In the genomic region with DNA sequence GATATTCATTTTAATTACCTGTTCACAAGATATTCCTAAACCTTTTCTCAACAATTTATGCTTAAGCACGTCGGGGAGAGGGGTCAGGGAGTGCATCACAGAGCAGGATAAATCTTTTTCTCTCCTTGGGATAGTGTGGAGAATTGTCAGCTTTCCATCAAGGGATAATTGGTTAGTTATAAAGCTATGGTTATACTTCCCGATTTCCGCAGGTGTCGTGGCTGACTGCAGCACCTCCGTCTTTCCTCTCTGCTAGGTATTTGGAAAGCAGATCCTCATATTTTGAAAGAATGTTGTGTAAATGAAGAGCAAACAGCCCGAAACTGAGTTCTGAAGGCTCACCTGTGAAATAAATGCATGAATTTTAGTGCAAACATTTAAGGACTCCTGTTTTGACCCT, we compare ENCODE assay signal across 8 cellular contexts. TPM values are rescaled to one million over a fixed set of nuclear protein-coding genes. Genes with fewer than 3 reads are reported as not detected.
DNase-seq lines count a peak whose midpoint lies in the region; ATAC-seq, FAIRE-seq and TF ChIP-seq lines count a peak whose summit lies in the region.

No MANE protein-coding gene starts in this region.

- 1% methylated on average over 7 of the region's 7 CpGs for WGBS in HepG2 (ENCODE audit: low lambda C conversion rate)
- WGBS in tibial nerve, 2 donors, result 39 to 45% methylated on average over 7 of the region's 7 CpGs

- H3K9ac ChIP-seq in HepG2 (ENCODE audit: insufficient read depth, low read depth, low read length), result peak overlapping the region; percentile 65

- H3K27ac ChIP-seq in ascending aorta, result peak overlapping the region; percentile 82 to 87
- H3K27ac ChIP-seq in HepG2 (ENCODE audit: extremely low read length, insufficient read depth, low read length), result peak overlapping the region; percentile 16
- H3K27ac ChIP-seq in tibial nerve, result peak overlapping the region; percentile 69 to 93 (median 78)

- CTCF ChIA-PET in HepG2 (lab: Yijun Ruan, JAX; ENCODE audit: low intra/inter-chr PET ratio, low total read pairs), result no interaction called here

- POLR2A ChIA-PET in HepG2 (lab: Yijun Ruan, JAX), result interaction anchor here (0.9 to 1.8 kb wide), 8 partner anchors 9 to 179 kb away, joined by 3 to 13 read pairs (median 8); partner anchors contain the start of genes ABCG5, ABCG8 and THADA

- no peaks in the 10 kb centered on the region for H3K27me3 Mint-ChIP-seq in activated T-cell treated with anti-CD3 and anti-CD28 coated beads, Interleukin-2, amount 50 U/mL, for 24 hours

- peaks cover 18% of the 10 kb centered on the region for H3K36me3 Mint-ChIP-seq in activated T-cell treated with anti-CD3 and anti-CD28 coated beads, Interleukin-2, amount 50 U/mL, for 24 hours (ENCODE audit: low read depth)

- ATAC-seq in HepG2, result peak; percentile 53

- peak overlapping the region; percentile 89 for H3K4me2 ChIP-seq in HepG2 (ENCODE audit: low read depth, low read length)

- no peaks in the 10 kb centered on the region for H3K79me2 ChIP-seq in HepG2 (ENCODE audit: insufficient read depth, low read length)

- H2AFZ ChIP-seq in HepG2 (ENCODE audit: low read length), result peak overlapping the region; percentile 73

- no peaks in the 10 kb centered on the region for H3K9me3 Mint-ChIP-seq in activated T-cell treated with anti-CD3 and anti-CD28 coated beads, Interleukin-2, amount 50 U/mL, for 24 hours

- TF ChIP-seq RAD21 in HepG2 (CRISPR knock-in tag; IDR thresholded peaks at IDR 0.05), result no peak

- H4K20me1 ChIP-seq in HepG2 (ENCODE audit: insufficient read depth, low read length), result no peaks in the 10 kb centered on the region

- H3K4me1 Mint-ChIP-seq in activated T-cell treated with anti-CD3 and anti-CD28 coated beads, Interleukin-2, amount 50 U/mL, for 24 hours (ENCODE audit: low read depth), result peaks cover 31% of the 10 kb centered on the region

- in situ Hi-C loops in HepG2 (cut with HindIII; ENCODE audit: extremely low pct_ligation_motif_present, low pct_unique_long_range_greater_than_20kb), result no loop called here

- H3K4me3 ChIP-seq in ascending aorta (peak overlapping the region; percentile 60 to 85), HepG2 (replicated peaks in 1 of 3; ENCODE audit: insufficient read depth in 1 of 3, low read depth in 2 of 3, low read length in 3 of 3) (peak overlapping the region; percentile 86 to 94 (median 89)), tibial nerve (peak overlapping the region; percentile 53 to 82 (median 72))

- TF ChIP-seq EP300 in HepG2 (IDR thresholded peaks at IDR 0.05; ENCODE audit: low read depth in 2 of 2, low read length in 2 of 2), result no peak
- TF ChIP-seq EP300 in HepG2 (CRISPR knock-in tag; IDR thresholded peaks at IDR 0.05; ENCODE audit: borderline replicate concordance), result no peak
- no peak for TF ChIP-seq EP300 in tibial nerve (IDR thresholded peaks at IDR 0.05)

- H3K4me3 Mint-ChIP-seq in activated T-cell treated with anti-CD3 and anti-CD28 coated beads, Interleukin-2, amount 50 U/mL, for 24 hours, result peak overlapping the region; percentile 91

- H3K27me3 ChIP-seq in ascending aorta, result no peaks in the 10 kb centered on the region
- no peaks in the 10 kb centered on the region; a peak in 1 of 5 replicates for H3K27me3 ChIP-seq in HepG2 (ENCODE audit: control insufficient read depth in 1 of 2, insufficient read depth in 2 of 2, low read length in 2 of 2)
- H3K27me3 ChIP-seq in tibial nerve, result no peaks in the 10 kb centered on the region

- TF ChIP-seq POLR2A in HepG2 (IDR thresholded peaks at IDR 0.05; ENCODE audit: insufficient read depth in 1 of 2, low read depth in 2 of 2, low read length in 2 of 2) (no peak), tibial nerve (IDR thresholded peaks at IDR 0.05) (no peak)

- TSS peak; percentile 77 for BruUV-seq in HepG2 (replicated peaks; lab: Mats Ljungman, UMichigan)

- H3K4me1 ChIP-seq in ascending aorta, result no peaks in the 10 kb centered on the region
- peaks cover 11% of the 10 kb centered on the region for H3K4me1 ChIP-seq in HepG2 (ENCODE audit: insufficient read depth, low read length)
- H3K4me1 ChIP-seq in tibial nerve, result peaks cover 0 to 16% (median 3%) of the 10 kb centered on the region in 4 donors

- peak overlapping the region; percentile 95 for H3K27ac Mint-ChIP-seq in activated T-cell treated with anti-CD3 and anti-CD28 coated beads, Interleukin-2, amount 50 U/mL, for 24 hours

- H3K9me3 ChIP-seq in ascending aorta (no peaks in the 10 kb centered on the region), HepG2 (ENCODE audit: low read length) (no peaks in the 10 kb centered on the region), tibial nerve (no peaks in the 10 kb centered on the region)

- H3K36me3 ChIP-seq in ascending aorta (peaks cover 4 to 17% of the 10 kb centered on the region in 2 donors), HepG2 (replicated peaks in 1 of 2; ENCODE audit: control insufficient read depth in 1 of 2, insufficient read depth in 2 of 2, low read length in 2 of 2) (peaks cover 0 to 5% of the 10 kb centered on the region in 2 experiments; a peak in 1 of 5 replicates), tibial nerve (peaks cover 0 to 22% (median 0%) of the 10 kb centered on the region in 3 donors)

- no peak for DNase-seq in activated T-cell treated with anti-CD3 and anti-CD28 coated beads, Interleukin-2, amount 50 U/mL, for 24 hours
- DNase-seq in activated T-cell treated with anti-CD3 and anti-CD28 coated beads, Interleukin-2, amount 50 U/mL, for 1 hour, result no peak
- no peak for DNase-seq in ascending aorta (ENCODE audit: low spot score in 2 of 2)
- no peak for DNase-seq in HepG2 (ENCODE audit: low spot score)
- no peak for DNase-seq in tibial nerve (ENCODE audit: low spot score in 2 of 2)
- no peak for DNase-seq in NCI-H510A (lab: John Stamatoyannopoulos, UW)
- DNase-seq in activated CD4-positive, alpha-beta T cell treated with anti-CD3 and anti-CD28 coated beads for 4 hours, result no peak
- no peak for DNase-seq in 8988T

- intact Hi-C loops in ascending aorta (cut with DNase I) (loop anchor here (5.0 kb wide), 2 partner anchors 37 to 137 kb away; partner anchors contain the start of gene PLEKHH2), HepG2 (cut with micrococcal nuclease; ENCODE audit: unreplicated experiment) (loop anchor here (5.0 to 10.0 kb wide), 2 partner anchors 140 to 167 kb away; partner anchors contain the start of gene PLEKHH2)

- FAIRE-seq in HepG2 (lab: Jason Lieb, UNC), result no peak

- TF ChIP-seq CTCF in ascending aorta (IDR thresholded peaks at IDR 0.05) (no peak), HepG2 (CRISPR knock-in tag; IDR thresholded peaks at IDR 0.05) (no peak), tibial nerve (IDR thresholded peaks at IDR 0.05) (no peak)

TF ChIP-seq in HepG2, 621 proteins besides CTCF, POLR2A, EP300 and RAD21 (continues in another document):
- TF ChIP-seq NFE2L1 (CRISPR knock-in tag; IDR thresholded peaks at IDR 0.05; ENCODE audit: borderline replicate concordance) (no peak), KLF11 (CRISPR knock-in tag; IDR thresholded peaks at IDR 0.05) (no peak), ZSCAN29 (CRISPR knock-in tag; conservative IDR thresholded peaks at IDR 0.05) (0 out of 2 replicates have a peak, but pooled peaks have one; percentile 17), ZNF441 (CRISPR knock-in tag; IDR thresholded peaks at IDR 0.05; ENCODE audit: borderline replicate concordance) (no peak), SMYD3 (CRISPR knock-in tag; IDR thresholded peaks at IDR 0.05) (no peak), STAG1 (CRISPR knock-in tag; IDR thresholded peaks at IDR 0.05) (0 out of 2 replicates have a peak, but pooled peaks have one; percentile 12), ZNF343 (CRISPR knock-in tag; IDR thresholded peaks at IDR 0.05) (0 out of 2 replicates have a peak, but pooled peaks have one; percentile 7), SSRP1 (CRISPR knock-in tag; IDR thresholded peaks at IDR 0.05) (no peak), NR0B2 (CRISPR knock-in tag; IDR thresholded peaks at IDR 0.05) (no peak), FOXC1 (CRISPR knock-in tag; IDR thresholded peaks at IDR 0.05; ENCODE audit: borderline replicate concordance) (no peak), ZNF556 (CRISPR knock-in tag; IDR thresholded peaks at IDR 0.05; ENCODE audit: borderline replicate concordance) (no peak)

RNA-seq across cellular contexts. Expression of gene DYNC2LI1, which starts 0.8 kb away (rescaled TPM):
- total RNA-seq in ascending aorta, result 2.9 TPM
- 23.2 and 27.9 TPM in 2 replicates for total RNA-seq in HepG2 (2016; rRNA removed; fragmentation: Illumina TruSeq; extraction: Trizol)
- total RNA-seq in HepG2 (2016; cell fraction: cytosol; rRNA removed; fragmentation: Illumina TruSeq; extraction: Trizol; ENCODE audit: low read depth), result 7.3 and 9.1 TPM in 2 replicates
- total RNA-seq in HepG2 (2016; cell fraction: insoluble cytoplasmic fraction; rRNA removed; fragmentation: Illumina TruSeq; extraction: Trizol), result 23.5 and 32.2 TPM in 2 replicates
- total RNA-seq in HepG2 (2016; cell fraction: membrane; rRNA removed; fragmentation: Illumina TruSeq; extraction: Trizol), result 7.6 and 7.9 TPM in 2 replicates
- total RNA-seq in HepG2 (2016; cell fraction: nucleus; rRNA removed; fragmentation: Illumina TruSeq; extraction: Trizol), result 15.5 and 17.2 TPM in 2 replicates
- polyA plus RNA-seq in HepG2 (2011; rRNA removed), result 10.2 and 16.9 TPM in 2 replicates
- polyA plus RNA-seq in HepG2 (2011; cell fraction: cytosol; rRNA removed), result 5.3 and 8.1 TPM in 2 replicates
- 4.8 and 7.3 TPM in 2 replicates for polyA plus RNA-seq in HepG2 (2011; cell fraction: nucleus; rRNA removed)
- polyA plus RNA-seq in HepG2 (2012), result 10.8 and 15.5 TPM in 2 replicates
- polyA plus RNA-seq in HepG2 (2016; cell fraction: cytosol; fragmentation: Illumina TruSeq; extraction: Trizol; ENCODE audit: low read depth), result 2.7 TPM in 2 replicates
- polyA plus RNA-seq in HepG2 (2016; cell fraction: insoluble cytoplasmic fraction; fragmentation: Illumina TruSeq; extraction: Trizol; ENCODE audit: low read depth), result 30.8 and 44.1 TPM in 2 replicates
- polyA plus RNA-seq in HepG2 (2016; cell fraction: membrane; fragmentation: Illumina TruSeq; extraction: Trizol; ENCODE audit: low read depth), result 4.5 and 4.8 TPM in 2 replicates
- 18.5 and 19.3 TPM in 2 replicates for polyA plus RNA-seq in HepG2 (2016; cell fraction: nucleus; fragmentation: Illumina TruSeq; extraction: Trizol; ENCODE audit: insufficient read depth, low read depth)
- polyA minus RNA-seq in HepG2 (2011; rRNA and poly(A)+ RNA removed; ENCODE audit: low replicate concordance), result 1.3 and 1.4 TPM in 2 replicates
- polyA minus RNA-seq in HepG2 (2011; cell fraction: cytosol; rRNA and poly(A)+ RNA removed), result 6.3 and 8.7 TPM in 2 replicates
- polyA minus RNA-seq in HepG2 (2011; cell fraction: nucleus; rRNA and poly(A)+ RNA removed), result 12.1 and 18.2 TPM in 2 replicates
- total RNA-seq in tibial nerve, result 10 to 100 TPM; 19.5 to 37.3 (median 33.1) TPM

Comparison
In these comparisons a context has a peak if more than half of its experiments do, and no peak if none do; other contexts are left out.
1. H3K27ac ChIP-seq: peak in every context shown above with its lines; median percentile 84 in ascending aorta; 78 in tibial nerve; 16 in HepG2.